Comparison of ENCODE assay signal across 21 cellular contexts in genomic region chr17:57166803-57167202, GRCh38.
DNase-seq lines count a peak whose midpoint lies in the region; ATAC-seq and TF ChIP-seq lines count a peak whose summit lies in the region.
"Had no signal": no experiment of that assay in that cellular context is flagged by ENCODE, and none has a peak within 500 bp of the region (broad histone marks: within the 10 kb centered on the region; RNA-seq: fewer than 3 reads in every experiment).

No MANE protein-coding gene starts in this region.

- H3K4me1 ChIP-seq in mammary epithelial cell (ENCODE audit: insufficient read depth, low read length) (peaks cover 10% of the 10 kb centered on the region), hepatocyte (ENCODE audit: insufficient read depth) (no peaks in the 10 kb centered on the region)
- H3K4me1 ChIP-seq: pancreas, right lobe of liver had no signal

- WGBS in mammary epithelial cell (ENCODE audit: low coverage, missing lambda C conversion rate): 16% methylated on average over 9 of the region's 9 CpGs
- 35% methylated on average over 9 of the region's 9 CpGs for WGBS in hepatocyte (ENCODE audit: low lambda C conversion rate, missing lambda C conversion rate)

- no peak overlapping the region for H3K4me3 ChIP-seq in mammary epithelial cell (replicated peaks in 1 of 3; ENCODE audit: insufficient read depth in 1 of 3, low read depth in 2 of 3, low read length in 3 of 3)
- H3K4me3 ChIP-seq in hepatocyte: no peak overlapping the region
- H3K4me3 ChIP-seq: pancreas, right lobe of liver had no signal

- H3K9me3 ChIP-seq in mammary epithelial cell (replicated peaks; ENCODE audit: insufficient read depth, low read length) (peaks cover under 1% of the 10 kb centered on the region), hepatocyte (ENCODE audit: low read depth) (no peaks in the 10 kb centered on the region)
- H3K9me3 ChIP-seq: pancreas, right lobe of liver had no signal

- no peak for TF ChIP-seq CTCF in mammary epithelial cell (conservative IDR thresholded peaks at IDR 0.05 in 1 of 2, IDR thresholded peaks at IDR 0.05 in 1 of 2; ENCODE audit: extremely low read depth in 1 of 2, insufficient read depth in 1 of 2, low read depth in 1 of 2, low read length in 2 of 2)
- no peak for TF ChIP-seq CTCF in hepatocyte (IDR thresholded peaks at IDR 0.05; ENCODE audit: poor library complexity)

- no peak overlapping the region for H3K9ac ChIP-seq in mammary epithelial cell (ENCODE audit: insufficient read depth, low read length)

- H3K79me2 ChIP-seq in mammary epithelial cell (ENCODE audit: insufficient read depth, low read length): no peaks in the 10 kb centered on the region
- no peaks in the 10 kb centered on the region for H3K79me2 ChIP-seq in hepatocyte

- H2AFZ ChIP-seq in mammary epithelial cell (ENCODE audit: low read depth, low read length): peak overlapping the region; percentile 11
- no peak overlapping the region for H2AFZ ChIP-seq in hepatocyte

- no peaks in the 10 kb centered on the region for H3K9me2 ChIP-seq in hepatocyte (replicated peaks; ENCODE audit: insufficient read depth)

- no TSS peak for BruUV-seq in mammary epithelial cell (replicated peaks; lab: Mats Ljungman, UMichigan)

- DNase-seq in ELF-1 (ENCODE audit: low read depth, low spot score) (peak; percentile 81), M059J (ENCODE audit: low read depth) (peak; percentile 46), mammary epithelial cell (peak; percentile 53), kidney glomerular epithelial cell (lab: John Stamatoyannopoulos, UW) (peak; percentile 5), dermis blood vessel endothelial cell (no peak), activated gamma-delta T cell treated with Interleukin-2 at 50 U/mL for 16 hours (no peak), hepatocyte (ENCODE audit: low spot score) (no peak)
- DNase-seq: activated CD4-positive, alpha-beta T cell treated with anti-CD3 and anti-CD28 coated beads for 48 hours; activated naive CD8-positive, alpha-beta T cell treated with anti-CD3 and anti-CD28 coated beads, Interleukin-2, amount 50 U/mL, for 24 hours; C1 segment of cervical spinal cord; foreskin fibroblast; GF-D8; KG1; left colon; natural killer cell; NCI-H187 treated with DMSO at 0.1 percent for 48 hours; NCI-H226; pancreas; right lobe of liver; SHP77 had no signal

- no peaks in the 10 kb centered on the region for H3K27me3 ChIP-seq in mammary epithelial cell (ENCODE audit: insufficient read depth, low read length)
- no peaks in the 10 kb centered on the region for H3K27me3 ChIP-seq in hepatocyte
- H3K27me3 ChIP-seq: pancreas, right lobe of liver had no signal

- in situ Hi-C loops in mammary epithelial cell (cut with MboI; ENCODE audit: low sequenced_read_pairs in 2 of 2): no loop called here

- intact Hi-C loops in mammary epithelial cell (cut with micrococcal nuclease): no loop called here

- H3K36me3 ChIP-seq in mammary epithelial cell (ENCODE audit: insufficient read depth, low read length) (no peaks in the 10 kb centered on the region), hepatocyte (replicated peaks; ENCODE audit: insufficient read depth, low read depth) (no peaks in the 10 kb centered on the region)
- H3K36me3 ChIP-seq: pancreas, right lobe of liver had no signal

- H3K27ac ChIP-seq in mammary epithelial cell (ENCODE audit: insufficient read depth, low read depth, low read length) (no peak overlapping the region), hepatocyte (no peak overlapping the region)
- H3K27ac ChIP-seq: pancreas, right lobe of liver had no signal

- no peaks in the 10 kb centered on the region for H4K20me1 ChIP-seq in mammary epithelial cell (ENCODE audit: insufficient read depth, low read length)
- H4K20me1 ChIP-seq in hepatocyte (ENCODE audit: insufficient read depth, poor library complexity, severe bottlenecking): no peaks in the 10 kb centered on the region

- no peak for ATAC-seq in HG02970 (IDR thresholded peaks at IDR 0.05; ENCODE audit: low FRiP score, unreplicated experiment)
- ATAC-seq: activated naive CD8-positive, alpha-beta T cell treated with anti-CD3 and anti-CD28 coated beads, Interleukin-2, amount 50 U/mL, for 24 hours; left colon; natural killer cell; pancreas; right lobe of liver had no signal

- H3K4me2 ChIP-seq in mammary epithelial cell (ENCODE audit: insufficient read depth, low read depth, low read length) (no peak overlapping the region), hepatocyte (no peak overlapping the region)

- dilution Hi-C loops in mammary epithelial cell (cut with HindIII; ENCODE audit: low sequenced_read_pairs): no loop called here

- CTCF ChIA-PET in mammary epithelial cell (lab: Charles Lee; ENCODE audit: low non-redundant PET): no interaction called here

Comparison
In these comparisons a context has a peak if more than half of its experiments do, and no peak if none do; other contexts are left out.
1. DNase-seq: peak in ELF-1 (single experiment), M059J (single experiment), mammary epithelial cell (single experiment) and kidney glomerular epithelial cell (single experiment); none in dermis blood vessel endothelial cell (single experiment), activated gamma-delta T cell treated with Interleukin-2 at 50 U/mL for 16 hours (single experiment) and hepatocyte (single experiment).